35 cellular contexts compared by ENCODE assay signal in genomic region chr7:2474224-2474623, GRCh38. TPM values are rescaled to one million over a fixed set of nuclear protein-coding genes. Genes with fewer than 3 reads are reported as not detected.
"Had no signal": no experiment of that assay in that cellular context is flagged by ENCODE, and none has a peak within 500 bp of the region (broad histone marks: within the 10 kb centered on the region; RNA-seq: fewer than 3 reads in every experiment).

No MANE protein-coding gene starts in this region.

- H3K36me3 ChIP-seq: esophagus muscularis mucosa, gastroesophageal sphincter, heart left ventricle, prostate gland, right atrium auricular region, thyroid gland, vagina had no signal

- DNase-seq: dorsolateral prefrontal cortex; effector CD8-positive, alpha-beta T cell; foreskin keratinocyte; mucosa of descending colon; naive B cell; stimulated activated CD4-positive, alpha-beta T cell treated with anti-CD3 and anti-CD28 coated beads, Interleukin-12 subunit alpha, Interleukin-12 subunit beta, amount 100 ng/mL, for 4 hours; stimulated activated CD4-positive, alpha-beta T cell treated with anti-CD3 and anti-CD28 coated beads, Interleukin-1b, Interleukin-23, amount 100 ng/mL, for 48 hours; stimulated activated CD4-positive, alpha-beta T cell treated with anti-CD3 and anti-CD28 coated beads, Interleukin-4, amount 100 ng/mL, for 1 hour; stimulated activated CD8-positive, alpha-beta memory T cell treated with anti-CD3 and anti-CD28 coated beads, Interleukin-4, amount 100 ng/mL, for 48 hours; stimulated activated naive CD4-positive, alpha-beta T cell; stimulated activated naive CD8-positive, alpha-beta T cell treated with anti-CD3 and anti-CD28 coated beads, Interleukin-15, amount 100 ng/mL, for 72 hours; thyroid gland; trophoblast cell had no signal

- H3K4me3 ChIP-seq: dorsolateral prefrontal cortex, esophagus muscularis mucosa, gastroesophageal sphincter, heart left ventricle, hepatocyte, lung, mucosa of descending colon, prostate gland, right atrium auricular region, smooth muscle cell, thyroid gland, vagina had no signal

- H3K9me3 ChIP-seq: esophagus muscularis mucosa, gastroesophageal sphincter, heart left ventricle, mucosa of descending colon, prostate gland, right atrium auricular region, thyroid gland, vagina had no signal

- H3K27me3 ChIP-seq: hepatocyte, right atrium auricular region, thyroid gland, vagina had no signal

- ATAC-seq: foreskin keratinocyte; gastroesophageal sphincter; heart left ventricle; mucosa of descending colon; natural killer cell treated with Interleukin-12 subunit alpha and Interleukin-12 subunit beta and Interleukin-15 and Interleukin-18, amount 100 ng/mL, for 72 hours; sciatic nerve; stimulated activated naive CD8-positive, alpha-beta T cell treated with anti-CD3 and anti-CD28 coated beads, Interleukin-15, amount 100 ng/mL, for 72 hours had no signal

- H2AFZ ChIP-seq: hepatocyte had no signal

- H3K27ac Mint-ChIP-seq: memory B cell; mesothelial cell of epicardium; naive B cell; natural killer cell treated with Interleukin-12 subunit alpha and Interleukin-12 subunit beta and Interleukin-15 and Interleukin-18, amount 100 ng/mL, for 72 hours; stimulated activated naive CD8-positive, alpha-beta T cell treated with anti-CD3 and anti-CD28 coated beads, Interleukin-15, amount 100 ng/mL, for 72 hours had no signal

- H3K27ac ChIP-seq: dorsolateral prefrontal cortex, esophagus muscularis mucosa, foreskin keratinocyte, gastroesophageal sphincter, heart left ventricle, hepatocyte, prostate gland, right atrium auricular region, thyroid gland, vagina had no signal

- H3K36me3 Mint-ChIP-seq: memory B cell; mesothelial cell of epicardium; naive B cell; natural killer cell treated with Interleukin-12 subunit alpha and Interleukin-12 subunit beta and Interleukin-15 and Interleukin-18, amount 100 ng/mL, for 72 hours had no signal

- H3K4me2 ChIP-seq: hepatocyte, smooth muscle cell had no signal

- H3K9me3 Mint-ChIP-seq: memory B cell; mesothelial cell of epicardium; naive B cell; natural killer cell treated with Interleukin-12 subunit alpha and Interleukin-12 subunit beta and Interleukin-15 and Interleukin-18, amount 100 ng/mL, for 72 hours; neural crest cell; stimulated activated naive CD8-positive, alpha-beta T cell treated with anti-CD3 and anti-CD28 coated beads, Interleukin-15, amount 100 ng/mL, for 72 hours had no signal

RNA-seq across cellular contexts. Expression of gene GRIFIN, which starts 2.0 kb away (rescaled TPM):
- total RNA-seq: dorsolateral prefrontal cortex; endothelial cell of umbilical vein; epithelial cell of proximal tubule; esophagus muscularis mucosa; fibroblast of lung; foreskin keratinocyte; gastroesophageal sphincter; heart left ventricle; hepatocyte; liver; lung; mesothelial cell of epicardium; mucosa of descending colon; natural killer cell treated with Interleukin-12 subunit alpha and Interleukin-12 subunit beta and Interleukin-15 and Interleukin-18, amount 100 ng/mL, for 72 hours; neural crest cell; osteocyte; prostate gland; right atrium auricular region; sciatic nerve; smooth muscle cell; subcutaneous adipose tissue; temporal lobe; thyroid gland; ureter; vagina had no signal
- polyA plus RNA-seq: endothelial cell of umbilical vein, fibroblast of lung, foreskin keratinocyte, heart left ventricle, hepatocyte, liver, lung, smooth muscle cell had no signal
